In genomic region chr11:128719556-128719824, GRCh38 we compare ENCODE assay signal across 12 cellular contexts. TPM values are rescaled to one million over a fixed set of nuclear protein-coding genes. Genes with fewer than 3 reads are reported as not detected.
DNase-seq lines count a peak whose midpoint lies in the region; ATAC-seq and TF ChIP-seq lines count a peak whose summit lies in the region.
"Had no signal": no experiment of that assay in that cellular context is flagged by ENCODE, and none has a peak within 500 bp of the region (broad histone marks: within the 10 kb centered on the region; RNA-seq: fewer than 3 reads in every experiment).

No MANE protein-coding gene starts in this region.

- H3K36me3 ChIP-seq in lung (ENCODE audit: control insufficient read depth in 2 of 2, insufficient read depth in 2 of 2, low read length in 2 of 2), result no peaks in the 10 kb centered on the region
- H3K36me3 ChIP-seq: WERI-Rb-1 had no signal

- H3K27ac ChIP-seq in lung (ENCODE audit: low read depth in 1 of 2, low read length in 1 of 2) (peak overlapping the region; percentile 5 to 90), temporal lobe (ENCODE audit: low read depth, low read length) (peak overlapping the region; percentile 61)
- H3K27ac ChIP-seq: WERI-Rb-1 had no signal

- TF ChIP-seq CTCF in activated CD8-positive, alpha-beta T cell treated with anti-CD3 and anti-CD28 coated beads for 36 hours (IDR thresholded peaks at IDR 0.05), result no peak
- TF ChIP-seq CTCF in lung (IDR thresholded peaks at IDR 0.05; ENCODE audit: control extremely low read depth, extremely low read depth), result no peak

- 74 to 81% methylated on average over 5 of the region's 5 CpGs for WGBS in lung, 2 donors

- H3K27me3 ChIP-seq in lung (ENCODE audit: control insufficient read depth, insufficient read depth), result no peaks in the 10 kb centered on the region

- intact Hi-C loops in activated naive CD4-positive, alpha-beta T cell treated with anti-CD3 and anti-CD28 coated beads for 36 hours (cut with micrococcal nuclease), result loop anchor here (5.0 kb wide), 1 partner anchor 432 kb away; no protein-coding TSS in a partner anchor
- intact Hi-C loops in activated CD8-positive, alpha-beta T cell treated with anti-CD3 and anti-CD28 coated beads for 36 hours (cut with micrococcal nuclease), result no loop called here

- CTCF ChIA-PET in activated naive CD4-positive, alpha-beta T cell treated with anti-CD3 and anti-CD28 coated beads for 36 hours (lab: Charles Lee), result interaction anchor here (0.8 to 1.6 kb wide), 4 partner anchors 8 to 38 kb away, joined by 3 to 5 read pairs (median 4); no protein-coding TSS in a partner anchor
- CTCF ChIA-PET in activated CD8-positive, alpha-beta T cell treated with anti-CD3 and anti-CD28 coated beads for 36 hours (lab: Charles Lee), result interaction anchor here (0.8 to 3.4 kb wide), 7 partner anchors 11 to 112 kb away, joined by 3 to 9 read pairs (median 4); no protein-coding TSS in a partner anchor

- H3K9me3 Mint-ChIP-seq in activated naive CD4-positive, alpha-beta T cell treated with anti-CD3 and anti-CD28 coated beads for 36 hours, result no peaks in the 10 kb centered on the region
- no peaks in the 10 kb centered on the region for H3K9me3 Mint-ChIP-seq in activated CD8-positive, alpha-beta T cell treated with anti-CD3 and anti-CD28 coated beads for 36 hours

- no peaks in the 10 kb centered on the region for H3K9me3 ChIP-seq in lung (ENCODE audit: control insufficient read depth in 2 of 2, insufficient read depth in 1 of 2, low read length in 1 of 2)

- peak overlapping the region; percentile 96 for H3K27ac Mint-ChIP-seq in activated naive CD4-positive, alpha-beta T cell treated with anti-CD3 and anti-CD28 coated beads for 36 hours
- H3K27ac Mint-ChIP-seq in activated CD8-positive, alpha-beta T cell treated with anti-CD3 and anti-CD28 coated beads for 36 hours, result peak overlapping the region; percentile 97

- POLR2A ChIA-PET in activated CD8-positive, alpha-beta T cell treated with anti-CD3 and anti-CD28 coated beads for 36 hours (lab: Charles Lee), result interaction anchor here (0.6 to 3.1 kb wide), 9 partner anchors 10 to 87 kb away, joined by 3 to 13 read pairs (median 4); no protein-coding TSS in a partner anchor

- peak overlapping the region; percentile 63 for H3K4me3 Mint-ChIP-seq in activated naive CD4-positive, alpha-beta T cell treated with anti-CD3 and anti-CD28 coated beads for 36 hours
- peak overlapping the region; percentile 67 for H3K4me3 Mint-ChIP-seq in activated CD8-positive, alpha-beta T cell treated with anti-CD3 and anti-CD28 coated beads for 36 hours

- no peak for ATAC-seq in activated CD8-positive, alpha-beta T cell treated with anti-CD3 and anti-CD28 coated beads for 36 hours
- ATAC-seq in lung (ENCODE audit: insufficient read depth, low FRiP score), result no peak
- no peak for ATAC-seq in GM18861 (IDR thresholded peaks at IDR 0.05; ENCODE audit: unreplicated experiment)
- ATAC-seq: Panc1 had no signal

- peaks cover 6% of the 10 kb centered on the region for H3K36me3 Mint-ChIP-seq in activated naive CD4-positive, alpha-beta T cell treated with anti-CD3 and anti-CD28 coated beads for 36 hours (ENCODE audit: low read depth)
- peaks cover 15% of the 10 kb centered on the region for H3K36me3 Mint-ChIP-seq in activated CD8-positive, alpha-beta T cell treated with anti-CD3 and anti-CD28 coated beads for 36 hours (ENCODE audit: low read depth)

- peaks cover 97% of the 10 kb centered on the region for H3K4me1 Mint-ChIP-seq in activated naive CD4-positive, alpha-beta T cell treated with anti-CD3 and anti-CD28 coated beads for 36 hours (ENCODE audit: low read depth)
- H3K4me1 Mint-ChIP-seq in activated CD8-positive, alpha-beta T cell treated with anti-CD3 and anti-CD28 coated beads for 36 hours (ENCODE audit: low read depth), result peaks cover 90% of the 10 kb centered on the region

- H3K4me1 ChIP-seq in lung (ENCODE audit: control insufficient read depth in 2 of 2, insufficient read depth in 2 of 2, low read length in 2 of 2), result peaks cover 9 to 26% of the 10 kb centered on the region in 2 donors

- no peak overlapping the region for H3K4me3 ChIP-seq in lung

- no peak for DNase-seq in activated naive CD4-positive, alpha-beta T cell treated with anti-CD3 and anti-CD28 coated beads for 36 hours
- DNase-seq in activated naive CD4-positive, alpha-beta T cell treated with anti-CD3 and anti-CD28 coated beads, Interleukin-2, amount 50 U/mL, for 16 hours, result no peak
- DNase-seq in activated CD8-positive, alpha-beta T cell treated with anti-CD3 and anti-CD28 coated beads for 36 hours, result no peak
- no peak for DNase-seq in lung (ENCODE audit: low spot score)
- no peak for DNase-seq in occipital lobe (lab: John Stamatoyannopoulos, UW)
- DNase-seq in KG1 (lab: John Stamatoyannopoulos, UW), result no peak
- DNase-seq: kidney, NCI-H2081, WERI-Rb-1 had no signal

- no peaks in the 10 kb centered on the region for H3K27me3 Mint-ChIP-seq in activated naive CD4-positive, alpha-beta T cell treated with anti-CD3 and anti-CD28 coated beads for 36 hours (ENCODE audit: low read depth)
- no peaks in the 10 kb centered on the region for H3K27me3 Mint-ChIP-seq in activated CD8-positive, alpha-beta T cell treated with anti-CD3 and anti-CD28 coated beads for 36 hours

RNA-seq across cellular contexts. Expression of gene FLI1, which starts 25.6 kb away (rescaled TPM):
- 10 to 100 TPM; 64.0 to 65.0 TPM for total RNA-seq in activated naive CD4-positive, alpha-beta T cell treated with anti-CD3 and anti-CD28 coated beads for 36 hours
- 10 to 100 TPM; 43.8 to 47.8 TPM for total RNA-seq in activated CD8-positive, alpha-beta T cell treated with anti-CD3 and anti-CD28 coated beads for 36 hours
- total RNA-seq in lung, result 10 to 100 TPM; 41.6 to 59.2 TPM
- polyA plus RNA-seq in lung, result 10 to 100 TPM; 19.4 to 26.4 TPM
- 3.0 TPM for total RNA-seq in temporal lobe
- 4.7 TPM for total RNA-seq in occipital lobe
